In genomic region chrX:68827848-68828562, GRCh38 we compare ENCODE assay signal across 8 cellular contexts. TPM values are rescaled to one million over a fixed set of nuclear protein-coding genes. Genes with fewer than 3 reads are reported as not detected.
DNase-seq lines count a peak whose midpoint lies in the region; ATAC-seq and TF ChIP-seq lines count a peak whose summit lies in the region.

No MANE protein-coding gene starts in this region.

- peak overlapping the region; percentile 76 for H3K4me3 Mint-ChIP-seq in activated CD4-positive, alpha-beta memory T cell treated with anti-CD3 and anti-CD28 coated beads for 36 hours

- H3K36me3 Mint-ChIP-seq in activated CD4-positive, alpha-beta memory T cell treated with anti-CD3 and anti-CD28 coated beads for 36 hours: no peaks in the 10 kb centered on the region

- H3K4me3 ChIP-seq in lung: peak overlapping the region; percentile 19

- intact Hi-C loops in activated CD4-positive, alpha-beta memory T cell treated with anti-CD3 and anti-CD28 coated beads for 36 hours (cut with micrococcal nuclease): loop anchor here (1.0 to 10.0 kb wide), 8 partner anchors 96 to 1304 kb away; partner anchors contain the start of genes EDA, IGBP1 and PJA1

- no peaks in the 10 kb centered on the region for H3K27me3 Mint-ChIP-seq in activated CD4-positive, alpha-beta memory T cell treated with anti-CD3 and anti-CD28 coated beads for 36 hours

- CTCF ChIA-PET in activated CD4-positive, alpha-beta memory T cell treated with anti-CD3 and anti-CD28 coated beads for 36 hours (lab: Charles Lee): interaction anchor here (0.6 to 5.1 kb wide), 28 partner anchors 10 to 1307 kb away, joined by 3 to 58 read pairs (median 3); partner anchors contain the start of gene PJA1

- DNase-seq in NCI-H510A treated with DMSO at 0.1 percent for 48 hours (lab: John Stamatoyannopoulos, UW) (peak; percentile 33), ecto neural progenitor cell (ENCODE audit: low spot score) (peak; percentile 85), lung (ENCODE audit: low spot score) (peak; percentile 84)
- peak; percentile 83 for DNase-seq in activated CD4-positive, alpha-beta memory T cell treated with anti-CD3 and anti-CD28 coated beads for 36 hours
- DNase-seq in stimulated activated CD4-positive, alpha-beta T cell treated with anti-CD3 and anti-CD28 coated beads, Interleukin-4, amount 100 ng/mL, for 4 hours: peak; percentile 71 to 72

- peak overlapping the region; percentile 21 to 71 for H3K27ac ChIP-seq in lung (ENCODE audit: low read depth in 1 of 2, low read length in 1 of 2)

- H3K9ac ChIP-seq in ES-I3 (ENCODE audit: low read depth, low read length): peak overlapping the region; percentile 25; the same call in 1 of the 2 replicates

- POLR2A ChIA-PET in activated CD4-positive, alpha-beta memory T cell treated with anti-CD3 and anti-CD28 coated beads for 36 hours (lab: Charles Lee): interaction anchor here (1.2 kb wide), 1 partner anchor 457 kb away, joined by 4 read pairs; no protein-coding TSS in a partner anchor

- WGBS in lung, 2 donors: 1 to 25% methylated on average over 20 to 32 of the region's 32 CpGs

- TF ChIP-seq CTCF in lung (IDR thresholded peaks at IDR 0.05; ENCODE audit: control extremely low read depth, extremely low read depth): peak; percentile 70

- no peaks in the 10 kb centered on the region for H3K9me3 Mint-ChIP-seq in activated CD4-positive, alpha-beta memory T cell treated with anti-CD3 and anti-CD28 coated beads for 36 hours

- ATAC-seq in HG03095 (IDR thresholded peaks at IDR 0.05; ENCODE audit: unreplicated experiment) (peak; percentile 41), lung (ENCODE audit: insufficient read depth, low FRiP score) (peak; percentile 38), HG02852 (IDR thresholded peaks at IDR 0.05; ENCODE audit: unreplicated experiment) (no peak)

- no peaks in the 10 kb centered on the region for H3K36me3 ChIP-seq in ES-I3 (ENCODE audit: insufficient read depth, low read length)
- H3K36me3 ChIP-seq in lung (ENCODE audit: control insufficient read depth in 2 of 2, insufficient read depth in 2 of 2, low read length in 2 of 2): no peaks in the 10 kb centered on the region

- peaks cover 12% of the 10 kb centered on the region for H3K4me1 ChIP-seq in ES-I3 (ENCODE audit: insufficient read depth, low read length)
- peaks cover 2 to 3% of the 10 kb centered on the region in 2 donors for H3K4me1 ChIP-seq in lung (ENCODE audit: control insufficient read depth in 2 of 2, insufficient read depth in 2 of 2, low read length in 2 of 2)

- H3K9me3 ChIP-seq in ES-I3 (ENCODE audit: control insufficient read depth, insufficient read depth, low read length) (no peaks in the 10 kb centered on the region), lung (ENCODE audit: control insufficient read depth in 2 of 2, insufficient read depth in 1 of 2, low read length in 1 of 2) (no peaks in the 10 kb centered on the region)

- no peaks in the 10 kb centered on the region for H3K27me3 ChIP-seq in lung (ENCODE audit: control insufficient read depth, insufficient read depth)

- peaks cover 18% of the 10 kb centered on the region for H3K4me1 Mint-ChIP-seq in activated CD4-positive, alpha-beta memory T cell treated with anti-CD3 and anti-CD28 coated beads for 36 hours (ENCODE audit: low read depth)

- H3K27ac Mint-ChIP-seq in activated CD4-positive, alpha-beta memory T cell treated with anti-CD3 and anti-CD28 coated beads for 36 hours: peak overlapping the region; percentile 65

RNA-seq across cellular contexts. Expression of gene EFNB1, which starts 0.8 kb away (rescaled TPM):
- 1 to 10 TPM; 4.6 to 4.8 TPM for total RNA-seq in activated CD4-positive, alpha-beta memory T cell treated with anti-CD3 and anti-CD28 coated beads for 36 hours
- 10 to 100 TPM; 41.2 to 58.7 TPM for total RNA-seq in lung
- 10 to 100 TPM; 30.4 to 39.5 TPM for polyA plus RNA-seq in lung

Comparison
In these comparisons a context has a peak if more than half of its experiments do, and no peak if none do; other contexts are left out.
1. DNase-seq: peak in every context shown above with its lines; median percentile 85 in ecto neural progenitor cell; 84 in lung; 83 in activated CD4-positive, alpha-beta memory T cell treated with anti-CD3 and anti-CD28 coated beads for 36 hours; 72 in stimulated activated CD4-positive, alpha-beta T cell treated with anti-CD3 and anti-CD28 coated beads, Interleukin-4, amount 100 ng/mL, for 4 hours; 33 in NCI-H510A treated with DMSO at 0.1 percent for 48 hours.
2. RNA of gene EFNB1, which starts 0.8 kb away (total RNA-seq): 41.2 to 58.7 TPM in lung; 4.6 to 4.8 TPM in activated CD4-positive, alpha-beta memory T cell treated with anti-CD3 and anti-CD28 coated beads for 36 hours; every median in the first group is over 4 times any median in the second.